ENCODE assay signal across 9 cellular contexts in genomic region chr1:28437260-28437923, GRCh38.
DNase-seq lines count a peak whose midpoint lies in the region; ATAC-seq, FAIRE-seq and TF ChIP-seq lines count a peak whose summit lies in the region.
"Had no signal": no experiment of that assay in that cellular context is flagged by ENCODE, and none has a peak within 500 bp of the region (broad histone marks: within the 10 kb centered on the region; RNA-seq: fewer than 3 reads in every experiment).

No MANE protein-coding gene starts in this region.

- H3K27me3 ChIP-seq in CD8-positive, alpha-beta T cell (ENCODE audit: insufficient read depth, low read length), result no peaks in the 10 kb centered on the region

- H3K4me1 Mint-ChIP-seq in CD8-positive, alpha-beta T cell (ENCODE audit: low read depth), result peaks cover 10% of the 10 kb centered on the region
- H3K4me1 Mint-ChIP-seq in activated naive CD4-positive, alpha-beta T cell treated with anti-CD3 and anti-CD28 coated beads for 36 hours (ENCODE audit: low read depth), result peaks cover 29% of the 10 kb centered on the region

- H3K4me1 ChIP-seq in CD8-positive, alpha-beta T cell (ENCODE audit: insufficient read depth, low read length), result peaks cover 7% of the 10 kb centered on the region

- H3K4me3 ChIP-seq in CD8-positive, alpha-beta T cell (ENCODE audit: low read depth, low read length), result no peak overlapping the region

- H3K9me3 Mint-ChIP-seq in CD8-positive, alpha-beta T cell, result no peaks in the 10 kb centered on the region
- H3K9me3 Mint-ChIP-seq in activated naive CD4-positive, alpha-beta T cell treated with anti-CD3 and anti-CD28 coated beads for 36 hours, result no peaks in the 10 kb centered on the region
- H3K9me3 Mint-ChIP-seq: H9 had no signal

- DNase-seq in Daoy (ENCODE audit: low read depth), result peak; percentile 88
- DNase-seq in RCC 7860 (ENCODE audit: low spot score), result peak; percentile 95
- peak; percentile 81 for DNase-seq in fibroblast of gingiva (ENCODE audit: low read depth)
- DNase-seq in pons (ENCODE audit: low spot score), result peak; percentile 17
- DNase-seq in CD8-positive, alpha-beta T cell, result no peak
- no peak for DNase-seq in activated naive CD4-positive, alpha-beta T cell treated with anti-CD3 and anti-CD28 coated beads for 36 hours

- ATAC-seq in CD8-positive, alpha-beta T cell, result no peak
- no peak for ATAC-seq in HG02571 (IDR thresholded peaks at IDR 0.05; ENCODE audit: unreplicated experiment)
- ATAC-seq in HG03095 (IDR thresholded peaks at IDR 0.05; ENCODE audit: unreplicated experiment), result no peak

- peaks cover 6% of the 10 kb centered on the region for H3K36me3 ChIP-seq in CD8-positive, alpha-beta T cell (ENCODE audit: insufficient read depth, low read length)

- CTCF ChIA-PET in CD8-positive, alpha-beta T cell (lab: Charles Lee), result interaction anchor here (1.1 to 1.9 kb wide), 2 partner anchors 348 to 440 kb away, joined by 3 to 4 read pairs; no protein-coding TSS in a partner anchor
- CTCF ChIA-PET in activated naive CD4-positive, alpha-beta T cell treated with anti-CD3 and anti-CD28 coated beads for 36 hours (lab: Charles Lee), result interaction anchor here (1.5 kb wide), 1 partner anchor 188 kb away, joined by 7 read pairs; no protein-coding TSS in a partner anchor

- no peak overlapping the region for H3K27ac ChIP-seq in CD8-positive, alpha-beta T cell (ENCODE audit: low read depth, low read length)

- peaks cover 8% of the 10 kb centered on the region for H3K36me3 Mint-ChIP-seq in CD8-positive, alpha-beta T cell
- H3K36me3 Mint-ChIP-seq in activated naive CD4-positive, alpha-beta T cell treated with anti-CD3 and anti-CD28 coated beads for 36 hours (ENCODE audit: low read depth), result no peaks in the 10 kb centered on the region

- no peak overlapping the region for H3K4me3 Mint-ChIP-seq in CD8-positive, alpha-beta T cell
- no peak overlapping the region for H3K4me3 Mint-ChIP-seq in activated naive CD4-positive, alpha-beta T cell treated with anti-CD3 and anti-CD28 coated beads for 36 hours
- H3K4me3 Mint-ChIP-seq: H9 had no signal

- intact Hi-C loops in CD8-positive, alpha-beta T cell (cut with DNase I, micrococcal nuclease), result no loop called here
- intact Hi-C loops in activated naive CD4-positive, alpha-beta T cell treated with anti-CD3 and anti-CD28 coated beads for 36 hours (cut with micrococcal nuclease), result no loop called here

- H3K27me3 Mint-ChIP-seq in CD8-positive, alpha-beta T cell (ENCODE audit: low read depth), result no peaks in the 10 kb centered on the region
- H3K27me3 Mint-ChIP-seq in activated naive CD4-positive, alpha-beta T cell treated with anti-CD3 and anti-CD28 coated beads for 36 hours (ENCODE audit: low read depth), result no peaks in the 10 kb centered on the region

- H3K27ac Mint-ChIP-seq in CD8-positive, alpha-beta T cell, result no peak overlapping the region
- no peak overlapping the region for H3K27ac Mint-ChIP-seq in activated naive CD4-positive, alpha-beta T cell treated with anti-CD3 and anti-CD28 coated beads for 36 hours

- no peak for TF ChIP-seq CTCF in CD8-positive, alpha-beta T cell (IDR thresholded peaks at IDR 0.05)

- no peaks in the 10 kb centered on the region for H3K9me3 ChIP-seq in CD8-positive, alpha-beta T cell (ENCODE audit: low read length)

- POLR2A ChIA-PET in CD8-positive, alpha-beta T cell (lab: Charles Lee), result interaction anchor here (0.6 kb wide), 1 partner anchor 325 kb away, joined by 3 read pairs; no protein-coding TSS in a partner anchor

- no peak for FAIRE-seq in RCC 7860 (lab: Jason Lieb, UNC)

Comparison
In these comparisons a context has a peak if more than half of its experiments do, and no peak if none do; other contexts are left out.
1. DNase-seq: peak in Daoy (single experiment), RCC 7860 (single experiment), fibroblast of gingiva (single experiment) and pons (single experiment); none in CD8-positive, alpha-beta T cell (0 of 7) and activated naive CD4-positive, alpha-beta T cell treated with anti-CD3 and anti-CD28 coated beads for 36 hours (single experiment).